13 cellular contexts compared by ENCODE assay signal in the genomic region with DNA sequence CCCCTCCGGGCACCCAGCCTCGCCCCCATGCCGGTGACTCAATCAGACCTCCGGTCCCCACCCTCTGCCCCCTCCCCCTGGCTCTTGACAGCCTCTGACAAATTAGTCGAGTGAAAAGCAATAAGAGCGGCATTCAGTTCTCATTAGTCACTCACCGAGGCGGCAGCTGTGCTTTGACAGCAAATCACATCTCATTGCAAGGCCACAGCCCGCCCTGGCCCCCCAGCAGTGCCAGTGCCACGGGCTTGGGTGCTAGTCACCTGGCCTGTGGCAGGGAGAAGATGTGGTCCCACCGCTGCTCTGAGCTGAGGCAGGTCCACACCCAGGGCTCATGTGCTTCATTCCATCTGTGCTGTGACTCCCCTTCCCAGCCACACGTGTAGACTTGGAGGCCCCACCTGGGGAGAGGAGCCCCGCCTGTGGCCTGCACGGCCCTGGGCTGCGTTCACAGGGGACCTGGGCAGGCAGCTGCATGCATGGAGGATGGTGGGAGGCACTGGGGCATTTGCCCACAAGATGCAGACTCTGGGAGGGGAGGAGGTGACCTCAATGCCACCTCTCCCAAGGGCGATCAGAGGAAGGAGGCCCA. TPM values are rescaled to one million over a fixed set of nuclear protein-coding genes. Genes with fewer than 3 reads are reported as not detected.
DNase-seq lines count a peak whose midpoint lies in the region; ATAC-seq and TF ChIP-seq lines count a peak whose summit lies in the region.
"Had no signal": no experiment of that assay in that cellular context is flagged by ENCODE, and none has a peak within 500 bp of the region (broad histone marks: within the 10 kb centered on the region; RNA-seq: fewer than 3 reads in every experiment).

No MANE protein-coding gene starts in this region.

- peaks cover 30% of the 10 kb centered on the region for H3K27me3 ChIP-seq in adipocyte (replicated peaks; ENCODE audit: control insufficient read depth, insufficient read depth, low read length)

- TF ChIP-seq CTCF in HEK293 (tag by site-specific recombination; IDR thresholded peaks at IDR 0.05) (no peak), GM10248 (IDR thresholded peaks at IDR 0.05; ENCODE audit: control extremely low read depth, extremely low read depth, low read depth, missing control alignments) (no peak), lower leg skin (IDR thresholded peaks at IDR 0.05) (no peak)

- H3K4me3 ChIP-seq in HEK293 (ENCODE audit: low read depth, low read length), result no peak overlapping the region
- no peak overlapping the region for H3K4me3 ChIP-seq in adipocyte (ENCODE audit: low read length)
- no peak overlapping the region for H3K4me3 ChIP-seq in lower leg skin (ENCODE audit: low read depth, poor library complexity, severe bottlenecking)

- no peak overlapping the region for H3K9ac ChIP-seq in adipocyte (ENCODE audit: low read length)

- WGBS in lower leg skin, 2 donors, result 21 to 48% methylated on average over 11 to 15 of the region's 16 CpGs

- no peak overlapping the region for H3K27ac ChIP-seq in HEK293 (ENCODE audit: extremely low read depth, low read depth, low read length)

- intact Hi-C loops in lower leg skin (cut with DNase I; ENCODE audit: low total_unique reads), result no loop called here

- DNase-seq in A172 (ENCODE audit: low spot score) (peak; percentile 98), adipocyte (ENCODE audit: low read depth) (peak; percentile 62), islet precursor cell (peak; percentile 88), GM10248 (ENCODE audit: extremely low spot score) (no peak), iPS-NIHi7 (ENCODE audit: extremely low spot score) (no peak), lower leg skin (ENCODE audit: low spot score in 2 of 2) (no peak)
- DNase-seq: activated CD8-positive, alpha-beta memory T cell treated with anti-CD3 and anti-CD28 coated beads for 24 hours; AML-193; effector memory CD8-positive, alpha-beta T cell; naive B cell; T-helper 1 cell had no signal

- POLR2A ChIA-PET in HEK293 (lab: Yijun Ruan, JAX), result no interaction called here
- POLR2A ChIA-PET in GM10248 (lab: Yijun Ruan, JAX), result no interaction called here

- no peak for TF ChIP-seq POLR2A in lower leg skin (IDR thresholded peaks at IDR 0.05)

- CTCF ChIA-PET in HEK293 (lab: Yijun Ruan, JAX), result interaction anchor here (0.7 to 1.6 kb wide), 5 partner anchors 7 to 858 kb away, joined by 3 to 4 read pairs (median 3); no protein-coding TSS in a partner anchor
- CTCF ChIA-PET in GM10248 (lab: Yijun Ruan, JAX), result interaction anchor here (0.8 kb wide), 2 partner anchors 16 to 242 kb away, joined by 3 read pairs; no protein-coding TSS in a partner anchor

- ATAC-seq in HG02973 (IDR thresholded peaks at IDR 0.05; ENCODE audit: unreplicated experiment), result no peak
- ATAC-seq: effector memory CD8-positive, alpha-beta T cell had no signal

- H3K9me3 ChIP-seq in HEK293 (ENCODE audit: control insufficient read depth, insufficient read depth, low read depth, low read length), result no peaks in the 10 kb centered on the region
- H3K9me3 ChIP-seq in adipocyte (ENCODE audit: control insufficient read depth, low read length), result no peaks in the 10 kb centered on the region

- no peaks in the 10 kb centered on the region for H3K36me3 ChIP-seq in HEK293 (ENCODE audit: control insufficient read depth in 2 of 2, insufficient read depth in 1 of 2, low read length in 2 of 2)
- no peaks in the 10 kb centered on the region for H3K36me3 ChIP-seq in adipocyte (ENCODE audit: control insufficient read depth, insufficient read depth, low read length, severe bottlenecking)

- H3K4me1 ChIP-seq in HEK293 (ENCODE audit: control insufficient read depth, insufficient read depth, low read length) (no peaks in the 10 kb centered on the region), adipocyte (ENCODE audit: control insufficient read depth, insufficient read depth, low read length) (no peaks in the 10 kb centered on the region)

TF ChIP-seq in HEK293, 187 proteins besides CTCF, POLR2A, EP300 and RAD21:
- TF ChIP-seq ZNF391 (tag by site-specific recombination; IDR thresholded peaks at IDR 0.05; ENCODE audit: borderline replicate concordance, low read depth) (no peak), MEIS1 (CRISPR knock-in tag; IDR thresholded peaks at IDR 0.05; ENCODE audit: borderline replicate concordance) (0 out of 2 replicates have a peak, but pooled peaks have one; percentile 33), SP2 (tag by site-specific recombination; IDR thresholded peaks at IDR 0.05) (0 out of 2 replicates have a peak, but pooled peaks have one; percentile 8), ZNF138 (tag by site-specific recombination; IDR thresholded peaks at IDR 0.05; ENCODE audit: borderline replicate concordance) (no peak), ZNF404 (tag by site-specific recombination; IDR thresholded peaks at IDR 0.05) (no peak), ZNF132 (tag by site-specific recombination; IDR thresholded peaks at IDR 0.05; ENCODE audit: borderline replicate concordance) (no peak), ZNF701 (tag by site-specific recombination; IDR thresholded peaks at IDR 0.05) (no peak)
- TF ChIP-seq, protein P1, sequence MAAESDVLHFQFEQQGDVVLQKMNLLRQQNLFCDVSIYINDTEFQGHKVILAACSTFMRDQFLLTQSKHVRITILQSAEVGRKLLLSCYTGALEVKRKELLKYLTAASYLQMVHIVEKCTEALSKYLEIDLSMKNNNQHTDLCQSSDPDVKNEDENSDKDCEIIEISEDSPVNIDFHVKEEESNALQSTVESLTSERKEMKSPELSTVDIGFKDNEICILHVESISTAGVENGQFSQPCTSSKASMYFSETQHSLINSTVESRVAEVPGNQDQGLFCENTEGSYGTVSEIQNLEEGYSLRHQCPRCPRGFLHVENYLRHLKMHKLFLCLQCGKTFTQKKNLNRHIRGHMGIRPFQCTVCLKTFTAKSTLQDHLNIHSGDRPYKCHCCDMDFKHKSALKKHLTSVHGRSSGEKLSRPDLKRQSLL (tag by site-specific recombination; IDR thresholded peaks at IDR 0.05), result no peak
- TF ChIP-seq, protein P2, sequence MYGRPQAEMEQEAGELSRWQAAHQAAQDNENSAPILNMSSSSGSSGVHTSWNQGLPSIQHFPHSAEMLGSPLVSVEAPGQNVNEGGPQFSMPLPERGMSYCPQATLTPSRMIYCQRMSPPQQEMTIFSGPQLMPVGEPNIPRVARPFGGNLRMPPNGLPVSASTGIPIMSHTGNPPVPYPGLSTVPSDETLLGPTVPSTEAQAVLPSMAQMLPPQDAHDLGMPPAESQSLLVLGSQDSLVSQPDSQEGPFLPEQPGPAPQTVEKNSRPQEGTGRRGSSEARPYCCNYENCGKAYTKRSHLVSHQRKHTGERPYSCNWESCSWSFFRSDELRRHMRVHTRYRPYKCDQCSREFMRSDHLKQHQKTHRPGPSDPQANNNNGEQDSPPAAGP (tag by site-specific recombination; IDR thresholded peaks at IDR 0.05), result no peak
- TF ChIP-seq, protein P3, sequence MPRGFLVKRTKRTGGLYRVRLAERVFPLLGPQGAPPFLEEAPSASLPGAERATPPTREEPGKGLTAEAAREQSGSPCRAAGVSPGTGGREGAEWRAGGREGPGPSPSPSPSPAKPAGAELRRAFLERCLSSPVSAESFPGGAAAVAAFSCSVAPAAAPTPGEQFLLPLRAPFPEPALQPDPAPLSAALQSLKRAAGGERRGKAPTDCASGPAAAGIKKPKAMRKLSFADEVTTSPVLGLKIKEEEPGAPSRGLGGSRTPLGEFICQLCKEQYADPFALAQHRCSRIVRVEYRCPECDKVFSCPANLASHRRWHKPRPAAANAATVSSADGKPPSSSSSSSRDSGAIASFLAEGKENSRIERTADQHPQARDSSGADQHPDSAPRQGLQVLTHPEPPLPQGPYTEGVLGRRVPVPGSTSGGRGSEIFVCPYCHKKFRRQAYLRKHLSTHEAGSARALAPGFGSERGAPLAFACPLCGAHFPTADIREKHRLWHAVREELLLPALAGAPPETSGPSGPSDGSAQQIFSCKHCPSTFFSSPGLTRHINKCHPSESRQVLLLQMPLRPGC (tag by site-specific recombination; IDR thresholded peaks at IDR 0.05), result no peak
TF ChIP-seq in HEK293: peak in this region for 2.

RNA-seq across cellular contexts. Expression of gene TH, which starts 7.4 kb away (rescaled TPM):
- total RNA-seq in A172 (2014; rRNA removed; shearing (Covaris generic)), result 0.26 and 0.43 TPM in 2 replicates
- under 1 TPM in 2 of 4 donors, not detected in 2; 0.36 to 0.84 TPM for total RNA-seq in lower leg skin

RNA-seq across cellular contexts. Expression of gene INS, which starts 18.0 kb away (rescaled TPM):
- total RNA-seq in A172 (2014; rRNA removed; shearing (Covaris generic)), result not detected in 2 replicates
- total RNA-seq in lower leg skin, result not detected

RNA-seq across cellular contexts. Expression of gene IGF2, which starts 39.8 kb away (rescaled TPM):
- total RNA-seq in A172 (2014; rRNA removed; shearing (Covaris generic)), result 0.67 and 0.90 TPM in 2 replicates
- total RNA-seq in lower leg skin, result 10 to 100 TPM in 1 of 4 donors, 1 to 10 TPM in 3; 4.5 to 14.7 (median 6.0) TPM

Comparison
In these comparisons a context has a peak if more than half of its experiments do, and no peak if none do; other contexts are left out.
1. DNase-seq: peak in A172 (single experiment), adipocyte (single experiment) and islet precursor cell (single experiment); none in GM10248 (single experiment), iPS-NIHi7 (single experiment) and lower leg skin (0 of 2).